Comparison of ENCODE assay signal across 22 cellular contexts in genomic region chr11:11313902-11314692, GRCh38. TPM values are rescaled to one million over a fixed set of nuclear protein-coding genes. Genes with fewer than 3 reads are reported as not detected.
A peak's percentile ranks its signal among the peaks of the same experiment; 100 is the strongest.
DNase-seq lines count a peak whose midpoint lies in the region; ATAC-seq, FAIRE-seq and TF ChIP-seq lines count a peak whose summit lies in the region.
"Had no signal": no experiment of that assay in that cellular context is flagged by ENCODE, and none has a peak within 500 bp of the region (broad histone marks: within the 10 kb centered on the region; RNA-seq: fewer than 3 reads in every experiment).

No MANE protein-coding gene starts in this region.

- H3K27me3 ChIP-seq in adrenal gland: no peaks in the 10 kb centered on the region
- H3K27me3 ChIP-seq in left ventricle myocardium inferior (ENCODE audit: low read depth): no peaks in the 10 kb centered on the region
- no peaks in the 10 kb centered on the region for H3K27me3 ChIP-seq in pancreas

- H3K4me3 ChIP-seq in adrenal gland: no peak overlapping the region
- H3K4me3 ChIP-seq in left ventricle myocardium inferior: no peak overlapping the region
- H3K4me3 ChIP-seq in pancreas: no peak overlapping the region

- H3K4me1 ChIP-seq in adrenal gland (replicated peaks in 1 of 2) (peaks cover 17 to 18% of the 10 kb centered on the region in 2 donors), left ventricle myocardium inferior (peaks cover 35% of the 10 kb centered on the region), pancreas (peaks cover 0 to 8% (median 6%) of the 10 kb centered on the region in 3 donors)

- H3K27ac ChIP-seq in adrenal gland: peak overlapping the region in 3 of 5 donors; percentile 2 to 34 (median 24)
- H3K27ac ChIP-seq in left ventricle myocardium inferior (replicated peaks): peak overlapping the region; percentile 78
- peak overlapping the region in 1 of 4 donors; percentile 5 for H3K27ac ChIP-seq in pancreas
- H3K27ac ChIP-seq: KMS-11 had no signal

- intact Hi-C loops in adrenal gland (cut with DNase I): no loop called here
- intact Hi-C loops in left ventricle myocardium inferior (cut with micrococcal nuclease): no loop called here
- intact Hi-C loops in pancreas (cut with DNase I): no loop called here

- FAIRE-seq in pancreas (lab: Jason Lieb, UNC): no peak
- FAIRE-seq in GM12891 (lab: Jason Lieb, UNC): no peak

- H3K9me3 ChIP-seq in adrenal gland (replicated peaks in 1 of 3): no peaks in the 10 kb centered on the region
- no peaks in the 10 kb centered on the region for H3K9me3 ChIP-seq in left ventricle myocardium inferior (replicated peaks)
- no peaks in the 10 kb centered on the region for H3K9me3 ChIP-seq in pancreas

- H3K36me3 ChIP-seq in adrenal gland (replicated peaks in 1 of 2) (no peaks in the 10 kb centered on the region), left ventricle myocardium inferior (peaks cover 6% of the 10 kb centered on the region), pancreas (no peaks in the 10 kb centered on the region)

- TF ChIP-seq CTCF in adrenal gland (IDR thresholded peaks at IDR 0.05) (no peak), left ventricle myocardium inferior (IDR thresholded peaks at IDR 0.05; ENCODE audit: borderline replicate concordance) (no peak), pancreas (IDR thresholded peaks at IDR 0.05) (no peak)

- ATAC-seq in pancreas: peak; percentile 64 to 90 (median 82)
- ATAC-seq: effector memory CD8-positive, alpha-beta T cell; natural killer cell treated with Interleukin-12 subunit alpha and Interleukin-12 subunit beta and Interleukin-15 and Interleukin-18, amount 100 ng/mL, for 72 hours; T-cell had no signal

- TF ChIP-seq POLR2A in adrenal gland (IDR thresholded peaks at IDR 0.05) (no peak), GM12891 (IDR thresholded peaks at IDR 0.05; ENCODE audit: low read depth, low read length) (no peak)

- peak; percentile 15 for DNase-seq in CD1c-positive myeloid dendritic cell (ENCODE audit: extremely low spot score)
- DNase-seq in adrenal gland: peak; percentile 47 to 76 (median 57)
- DNase-seq in left ventricle myocardium inferior: no peak
- DNase-seq in pancreas: peak in 2 of 6 donors; percentile 18 to 29
- no peak for DNase-seq in NCI-H1694 (lab: John Stamatoyannopoulos, UW)
- DNase-seq in GM12891 (ENCODE audit: insufficient read length, low spot score): no peak
- no peak for DNase-seq in NCI-H2227 (lab: John Stamatoyannopoulos, UW; ENCODE audit: unreplicated experiment)
- no peak for DNase-seq in AG08396 (ENCODE audit: low spot score)
- DNase-seq: activated CD8-positive, alpha-beta memory T cell treated with anti-CD3 and anti-CD28 coated beads, Interleukin-2, amount 50 U/mL, for 48 hours; activated effector memory CD4-positive, alpha-beta T cell treated with Interleukin-2 at 50 U/mL for 16 hours; CD4-positive, alpha-beta memory T cell; effector memory CD8-positive, alpha-beta T cell; glutamatergic neuron; HFFc6; NCI-H2081 treated with DMSO at 0.1 percent for 48 hours; NCI-H524; SHP77; stimulated activated CD4-positive, alpha-beta T cell treated with anti-CD3 and anti-CD28 coated beads, Interleukin-12 subunit alpha, Interleukin-12 subunit beta, amount 100 ng/mL, for 4 hours; stimulated activated CD8-positive, alpha-beta memory T cell treated with anti-CD3 and anti-CD28 coated beads, Interleukin-4, amount 100 ng/mL, for 48 hours; T-cell had no signal

- 31 to 37% (median 33%) methylated on average over 5 to 6 of the region's 6 CpGs for WGBS in adrenal gland, 4 donors
- 31 to 39% methylated on average over 6 of the region's 6 CpGs for WGBS in pancreas, 2 donors

TF ChIP-seq in GM12891, 5 proteins besides CTCF, POLR2A, EP300 and RAD21:
- TF ChIP-seq SPI1 (IDR thresholded peaks at IDR 0.05; ENCODE audit: low read depth, low read length) (no peak), POU2F2 (IDR thresholded peaks at IDR 0.05; ENCODE audit: low read depth, low read length) (no peak)

RNA-seq across cellular contexts. Expression of gene CSNK2A3, which starts 39.0 kb away (rescaled TPM):
- total RNA-seq in adrenal gland (1 to 10 TPM in 3 of 8 donors, under 1 TPM in 4, not detected in 1; 0.46 to 1.4 (median 0.54) TPM), left ventricle myocardium inferior (1.4 TPM), pancreas (1 to 10 TPM in 1 of 6 donors, under 1 TPM in 5; 0.42 to 1.1 (median 0.58) TPM)
- polyA plus RNA-seq in adrenal gland (1 to 10 TPM in 1 of 3 donors, under 1 TPM in 2; 0.07 to 2.4 (median 0.40) TPM), pancreas (under 1 TPM in 1 of 2 donors, not detected in 1; 0.19 TPM)
- polyA plus RNA-seq in GM12891 (2012; ENCODE audit: low read depth, missing spikeins): 1.6 TPM
- total RNA-seq: natural killer cell treated with Interleukin-12 subunit alpha and Interleukin-12 subunit beta and Interleukin-15 and Interleukin-18, amount 100 ng/mL, for 72 hours had no signal

Comparison
In these comparisons a context has a peak if more than half of its experiments do, and no peak if none do; other contexts are left out.
1. DNase-seq: peak in CD1c-positive myeloid dendritic cell (single experiment) and adrenal gland (7 of 7); none in left ventricle myocardium inferior (single experiment), NCI-H1694 (single experiment), GM12891 (single experiment), NCI-H2227 (single experiment) and AG08396 (single experiment).